In the genomic region with DNA sequence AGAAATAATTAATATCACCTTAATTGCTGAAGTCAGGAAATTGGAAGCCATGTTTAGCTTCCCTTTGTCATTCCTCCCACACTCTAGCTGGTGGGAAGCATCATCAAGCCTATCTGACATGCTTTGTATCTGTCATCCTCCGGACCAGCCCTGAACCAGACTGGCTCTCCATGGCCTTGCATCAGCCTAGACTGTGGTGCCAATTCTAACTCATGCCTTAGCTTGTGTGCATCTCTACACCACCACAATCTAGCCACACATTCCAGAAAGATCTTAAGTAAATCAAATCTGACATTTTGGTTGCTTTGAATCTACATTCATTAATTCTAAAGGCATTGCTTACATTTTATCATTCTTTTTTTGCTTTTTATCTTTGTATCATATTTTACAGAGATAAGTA, we compare ENCODE assay signal across 35 cellular contexts.
"Had no signal": no experiment of that assay in that cellular context is flagged by ENCODE, and none has a peak within 500 bp of the region (broad histone marks: within the 10 kb centered on the region; RNA-seq: fewer than 3 reads in every experiment).

No MANE protein-coding gene starts in this region.

- H3K27me3 Mint-ChIP-seq: activated B cell treated with CpG ODN at 0.5 μM for 24 hours; activated CD4-positive, alpha-beta memory T cell treated with anti-CD3 and anti-CD28 coated beads for 36 hours; activated naive CD4-positive, alpha-beta T cell treated with anti-CD3 and anti-CD28 coated beads, Interleukin-2, amount 10 ng/mL, durations not matched to agents 7 days and 5 days; activated naive CD8-positive, alpha-beta T cell; activated naive CD8-positive, alpha-beta T cell treated with anti-CD3 and anti-CD28 coated beads, Interleukin-2, amount 50 U/mL, for 24 hours had no signal

- DNase-seq: activated B cell treated with CpG ODN at 0.5 μM for 24 hours; activated CD4-positive, alpha-beta memory T cell treated with anti-CD3 and anti-CD28 coated beads for 36 hours; activated CD4-positive, alpha-beta T cell treated with anti-CD3 and anti-CD28 coated beads for 4 hours; activated CD4-positive, alpha-beta T cell treated with anti-CD3 and anti-CD28 coated beads, Interleukin-2, amount 50 U/mL, for 1 hour; activated CD4-positive, CD25-positive, alpha-beta regulatory T cell treated with anti-CD3 and anti-CD28 coated beads, Interleukin-2, amount 50 U/mL, for 72 hours; activated CD8-positive, alpha-beta memory T cell treated with anti-CD3 and anti-CD28 coated beads, Interleukin-2, amount 50 U/mL, for 4 hours; activated effector memory CD4-positive, alpha-beta T cell treated with Interleukin-2 at 50 U/mL for 16 hours; activated naive CD4-positive, alpha-beta T cell treated with anti-CD3 and anti-CD28 coated beads, Interleukin-2, amount 10 ng/mL, durations not matched to agents 7 days and 5 days; activated naive CD8-positive, alpha-beta T cell treated with anti-CD3 and anti-CD28 coated beads, Interleukin-2, amount 50 U/mL, for 24 hours; activated T-cell treated with anti-CD3 and anti-CD28 coated beads for 4 hours; activated T-cell treated with anti-CD3 and anti-CD28 coated beads, Interleukin-2, amount 50 U/mL, for 4 hours; anterior cingulate cortex; Karpas-422; KBM-7; NCI-H1105; NCI-H1436; NCI-H1694; NCI-H2029; NCI-H510A; NCI-H526; NCI-H748 treated with DMSO at 0.1 percent for 48 hours; NK-92 treated with Interleukin-12 subunit alpha and Interleukin-12 subunit beta, amount 100 ng/mL, for 24 hours; PC-3; Peyer's patch; SIG-M5; T-helper 1 cell; T-helper 2 cell; T-helper 9 cell had no signal

- H3K9me3 ChIP-seq: Peyer's patch had no signal

- H3K27ac Mint-ChIP-seq: activated B cell treated with CpG ODN at 0.5 μM for 24 hours; activated CD4-positive, alpha-beta memory T cell treated with anti-CD3 and anti-CD28 coated beads for 36 hours; activated naive CD4-positive, alpha-beta T cell treated with anti-CD3 and anti-CD28 coated beads, Interleukin-2, amount 10 ng/mL, durations not matched to agents 7 days and 5 days; activated naive CD8-positive, alpha-beta T cell; activated naive CD8-positive, alpha-beta T cell treated with anti-CD3 and anti-CD28 coated beads, Interleukin-2, amount 50 U/mL, for 24 hours; activated T-helper 1 cell treated with anti-CD3 and anti-CD28 coated beads, Interleukin-12 subunit alpha, Interleukin-12 subunit beta, Interleukin-2, Interleukin-4 antibody, amounts not matched to agents 30 ng/mL and 10 ng/mL and 1 ng/mL, durations not matched to agents 14 hours and 24 hours and 36 hours had no signal

- H3K36me3 Mint-ChIP-seq: activated CD4-positive, alpha-beta memory T cell treated with anti-CD3 and anti-CD28 coated beads for 36 hours; activated naive CD4-positive, alpha-beta T cell treated with anti-CD3 and anti-CD28 coated beads, Interleukin-2, amount 10 ng/mL, durations not matched to agents 7 days and 5 days; activated naive CD8-positive, alpha-beta T cell had no signal

- H3K36me3 ChIP-seq: cardiac muscle cell, Peyer's patch had no signal

- H3K4me3 Mint-ChIP-seq: activated B cell treated with CpG ODN at 0.5 μM for 24 hours; activated CD4-positive, alpha-beta memory T cell treated with anti-CD3 and anti-CD28 coated beads for 36 hours; activated naive CD4-positive, alpha-beta T cell treated with anti-CD3 and anti-CD28 coated beads, Interleukin-2, amount 10 ng/mL, durations not matched to agents 7 days and 5 days; activated naive CD8-positive, alpha-beta T cell; activated naive CD8-positive, alpha-beta T cell treated with anti-CD3 and anti-CD28 coated beads, Interleukin-2, amount 50 U/mL, for 24 hours; activated T-cell treated with anti-CD3 and anti-CD28 coated beads, Interleukin-2, amount 50 U/mL, for 4 hours; activated T-helper 1 cell treated with anti-CD3 and anti-CD28 coated beads, Interleukin-12 subunit alpha, Interleukin-12 subunit beta, Interleukin-2, Interleukin-4 antibody, amounts not matched to agents 30 ng/mL and 10 ng/mL and 1 ng/mL, durations not matched to agents 14 hours and 24 hours and 36 hours had no signal

- H3K4me3 ChIP-seq: cardiac muscle cell, Peyer's patch had no signal

- H3K4me1 Mint-ChIP-seq: activated B cell treated with CpG ODN at 0.5 μM for 24 hours; activated naive CD4-positive, alpha-beta T cell treated with anti-CD3 and anti-CD28 coated beads, Interleukin-2, amount 10 ng/mL, durations not matched to agents 7 days and 5 days; activated naive CD8-positive, alpha-beta T cell treated with anti-CD3 and anti-CD28 coated beads, Interleukin-2, amount 50 U/mL, for 24 hours had no signal

- H3K4me1 ChIP-seq: Peyer's patch had no signal

- ATAC-seq: activated naive CD8-positive, alpha-beta T cell treated with anti-CD3 and anti-CD28 coated beads, Interleukin-2, amount 50 U/mL, for 24 hours; activated T-cell treated with anti-CD3 and anti-CD28 coated beads, Interleukin-2, amount 50 U/mL, for 4 hours; PC-3; Right ventricle myocardium inferior; SK-N-SH treated with all-trans-retinoic acid at 6 μM for 48 hours had no signal

- H3K27me3 ChIP-seq: cardiac muscle cell, Peyer's patch had no signal

- H3K27ac ChIP-seq: cardiac muscle cell, Peyer's patch, RWPE1, VCaP had no signal
